In genomic region chr1:11198851-11199628, GRCh38 we compare ENCODE assay signal across 14 cellular contexts. TPM values are rescaled to one million over a fixed set of nuclear protein-coding genes. Genes with fewer than 3 reads are reported as not detected.
DNase-seq lines count a peak whose midpoint lies in the region; ATAC-seq and TF ChIP-seq lines count a peak whose summit lies in the region.
"Had no signal": no experiment of that assay in that cellular context is flagged by ENCODE, and none has a peak within 500 bp of the region (broad histone marks: within the 10 kb centered on the region; RNA-seq: fewer than 3 reads in every experiment).

No MANE protein-coding gene starts in this region.

- no peak overlapping the region for H3K27ac ChIP-seq in upper lobe of right lung
- H3K27ac ChIP-seq: brain microvascular endothelial cell, suprapubic skin had no signal

- no peak overlapping the region for H3K4me3 ChIP-seq in upper lobe of right lung
- H3K4me3 ChIP-seq: suprapubic skin had no signal

- peak overlapping the region; percentile 12 to 72 for H3K27ac Mint-ChIP-seq in effector memory CD8-positive, alpha-beta T cell
- H3K27ac Mint-ChIP-seq: activated B cell treated with CpG ODN at 0.5 μM for 24 hours, progenitor cell of endocrine pancreas had no signal

- no peaks in the 10 kb centered on the region for H3K27me3 ChIP-seq in upper lobe of right lung
- H3K27me3 ChIP-seq: BE2C, brain microvascular endothelial cell, suprapubic skin had no signal

- H3K4me3 Mint-ChIP-seq in effector memory CD8-positive, alpha-beta T cell: no peak overlapping the region
- H3K4me3 Mint-ChIP-seq: activated B cell treated with CpG ODN at 0.5 μM for 24 hours had no signal

- no peaks in the 10 kb centered on the region for H3K4me1 Mint-ChIP-seq in effector memory CD8-positive, alpha-beta T cell (ENCODE audit: low read depth in 2 of 2)
- H3K4me1 Mint-ChIP-seq: activated B cell treated with CpG ODN at 0.5 μM for 24 hours had no signal

- no peaks in the 10 kb centered on the region for H3K9me3 ChIP-seq in upper lobe of right lung
- H3K9me3 ChIP-seq: BE2C, suprapubic skin had no signal

- H3K36me3 Mint-ChIP-seq in effector memory CD8-positive, alpha-beta T cell (ENCODE audit: insufficient read depth): peaks cover 81% of the 10 kb centered on the region

- no peak for TF ChIP-seq CTCF in upper lobe of right lung (IDR thresholded peaks at IDR 0.05)

- intact Hi-C loops in upper lobe of right lung (cut with DNase I): no loop called here

- no peaks in the 10 kb centered on the region for H3K4me1 ChIP-seq in upper lobe of right lung
- H3K4me1 ChIP-seq: BE2C, suprapubic skin had no signal

- no peaks in the 10 kb centered on the region for H3K27me3 Mint-ChIP-seq in effector memory CD8-positive, alpha-beta T cell
- H3K27me3 Mint-ChIP-seq: activated B cell treated with CpG ODN at 0.5 μM for 24 hours, progenitor cell of endocrine pancreas had no signal

- DNase-seq in NCI-H146 treated with DMSO at 0.1 percent for 48 hours (lab: John Stamatoyannopoulos, UW; ENCODE audit: unreplicated experiment) (peak; percentile 84), NCI-H510A (lab: John Stamatoyannopoulos, UW) (peak; percentile 40), pons (ENCODE audit: low spot score) (peak; percentile 90), HCEC 1CT (no peak), upper lobe of right lung (no peak), NCI-H2196 (lab: John Stamatoyannopoulos, UW; ENCODE audit: unreplicated experiment) (no peak)
- no peak for DNase-seq in effector memory CD8-positive, alpha-beta T cell
- DNase-seq: activated B cell treated with CpG ODN at 0.5 μM for 24 hours, BE2C, brain microvascular endothelial cell, DND-41, PC-3 had no signal

- H3K36me3 ChIP-seq in upper lobe of right lung: peaks cover 92% of the 10 kb centered on the region

- no peak for ATAC-seq in effector memory CD8-positive, alpha-beta T cell (replicated peaks)
- no peak for ATAC-seq in upper lobe of right lung
- ATAC-seq: PC-3 had no signal

- H3K9me3 Mint-ChIP-seq in effector memory CD8-positive, alpha-beta T cell: no peaks in the 10 kb centered on the region
- H3K9me3 Mint-ChIP-seq: activated B cell treated with CpG ODN at 0.5 μM for 24 hours had no signal

RNA-seq across cellular contexts. Expression of gene ANGPTL7, which starts 9.9 kb away (rescaled TPM):
- 1.1 TPM for total RNA-seq in upper lobe of right lung
- total RNA-seq: activated B cell treated with CpG ODN at 0.5 μM for 24 hours, PC-3, progenitor cell of endocrine pancreas had no signal

Comparison
In these comparisons a context has a peak if more than half of its experiments do, and no peak if none do; other contexts are left out.
1. DNase-seq: peak in NCI-H146 treated with DMSO at 0.1 percent for 48 hours (single experiment), NCI-H510A (single experiment) and pons (single experiment); none in effector memory CD8-positive, alpha-beta T cell (0 of 3), HCEC 1CT (single experiment), upper lobe of right lung (single experiment) and NCI-H2196 (single experiment).